In genomic region chr1:87981810-87982209, GRCh38 we compare ENCODE assay signal across 27 cellular contexts.
"Had no signal": no experiment of that assay in that cellular context is flagged by ENCODE, and none has a peak within 500 bp of the region (broad histone marks: within the 10 kb centered on the region; RNA-seq: fewer than 3 reads in every experiment).

No MANE protein-coding gene starts in this region.

- H3K36me3 Mint-ChIP-seq: activated naive CD8-positive, alpha-beta T cell; mesothelial cell of epicardium; naive B cell; type B pancreatic cell had no signal

- H3K4me1 Mint-ChIP-seq: naive B cell had no signal

- H3K9me3 Mint-ChIP-seq: activated CD8-positive, alpha-beta T cell treated with anti-CD3 and anti-CD28 coated beads for 36 hours; naive B cell; nephron progenitor cell had no signal

- H2AFZ ChIP-seq: hepatocyte had no signal

- H3K36me3 ChIP-seq: gastrocnemius medialis, left ventricle myocardium inferior, neutrophil, right lobe of liver, thoracic aorta, uterus had no signal

- ATAC-seq: activated CD8-positive, alpha-beta T cell treated with anti-CD3 and anti-CD28 coated beads for 36 hours; body of pancreas; gastrocnemius medialis; right lobe of liver had no signal

- H3K27ac ChIP-seq: body of pancreas, coronary artery, dorsolateral prefrontal cortex, gastrocnemius medialis, hepatocyte, left ventricle myocardium inferior, neutrophil, right lobe of liver, thoracic aorta, uterus had no signal

- H3K4me3 ChIP-seq: body of pancreas, coronary artery, dorsolateral prefrontal cortex, gastrocnemius medialis, hepatocyte, left ventricle myocardium inferior, right lobe of liver, thoracic aorta, uterus had no signal

- H3K4me1 ChIP-seq: body of pancreas, gastrocnemius medialis, left ventricle myocardium inferior, right lobe of liver, uterus had no signal

- H3K79me2 ChIP-seq: hepatocyte had no signal

- H3K27me3 Mint-ChIP-seq: type B pancreatic cell had no signal

- H3K27me3 ChIP-seq: body of pancreas, gastrocnemius medialis, hepatocyte, neutrophil, right lobe of liver, uterus had no signal

- H3K9me3 ChIP-seq: body of pancreas, gastrocnemius medialis, left ventricle myocardium inferior, neutrophil, right lobe of liver, thoracic aorta, uterus had no signal

- H3K27ac Mint-ChIP-seq: activated CD8-positive, alpha-beta T cell treated with anti-CD3 and anti-CD28 coated beads for 36 hours; activated naive CD8-positive, alpha-beta T cell; mesothelial cell of epicardium; naive B cell; nephron progenitor cell; type B pancreatic cell had no signal

- DNase-seq: activated CD4-positive, alpha-beta T cell treated with anti-CD3 and anti-CD28 coated beads, Interleukin-2, amount 50 U/mL, for 1 hour; activated CD4-positive, CD25-positive, alpha-beta regulatory T cell treated with anti-CD3 and anti-CD28 coated beads, Interleukin-2, amount 50 U/mL, for 72 hours; activated CD8-positive, alpha-beta T cell treated with anti-CD3 and anti-CD28 coated beads for 36 hours; activated naive CD4-positive, alpha-beta T cell; activated T-cell treated with anti-CD3 and anti-CD28 coated beads, Interleukin-2, amount 50 U/mL, for 48 hours; anterior cingulate cortex; body of pancreas; dorsolateral prefrontal cortex; effector memory CD4-positive, alpha-beta T cell; erythroblast; gastrocnemius medialis; glutamatergic neuron; islet precursor cell; left ventricle myocardium inferior; naive B cell; nephron progenitor cell; right lobe of liver; stimulated activated CD4-positive, alpha-beta T cell treated with anti-CD3 and anti-CD28 coated beads, Interleukin-2, amount 100 ng/mL, for 48 hours; stimulated activated naive CD4-positive, alpha-beta T cell treated with Interleukin-2 at 50 U/mL for 16 hours; uterus had no signal

- H3K4me3 Mint-ChIP-seq: activated CD8-positive, alpha-beta T cell treated with anti-CD3 and anti-CD28 coated beads for 36 hours; activated naive CD8-positive, alpha-beta T cell; mesothelial cell of epicardium; naive B cell; nephron progenitor cell; type B pancreatic cell had no signal

- H3K4me2 ChIP-seq: hepatocyte had no signal
